ENCODE assay signal across 18 cellular contexts in the genomic region with DNA sequence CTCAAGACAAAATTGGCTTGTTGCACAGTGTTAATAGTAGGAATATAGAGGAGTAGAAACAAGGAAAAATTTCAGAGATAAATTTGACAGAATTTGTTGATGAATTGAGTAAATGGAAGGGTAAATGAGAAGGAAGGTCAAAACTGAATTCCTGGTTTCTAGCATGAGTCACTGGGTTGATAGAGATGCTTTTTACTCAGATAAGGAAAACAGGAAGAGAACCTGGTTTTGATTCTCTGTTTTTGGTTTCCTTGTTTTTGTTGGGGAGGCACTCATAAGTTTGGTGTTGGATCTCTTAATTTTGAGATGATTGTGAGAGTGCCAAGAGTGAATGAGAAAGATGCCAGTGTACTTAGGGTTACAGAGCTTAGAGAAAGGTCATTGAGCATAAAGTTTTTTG. TPM values are rescaled to one million over a fixed set of nuclear protein-coding genes. Genes with fewer than 3 reads are reported as not detected.
DNase-seq lines count a peak whose midpoint lies in the region; ATAC-seq and TF ChIP-seq lines count a peak whose summit lies in the region.
"Had no signal": no experiment of that assay in that cellular context is flagged by ENCODE, and none has a peak within 500 bp of the region (broad histone marks: within the 10 kb centered on the region; RNA-seq: fewer than 3 reads in every experiment).

No MANE protein-coding gene starts in this region.

- no peak overlapping the region for H3K4me3 ChIP-seq in BLaER1 treated with 17β-estradiol and CSF1 and Interleukin-3, amounts not matched to agents 10 nM and 100 nM
- H3K4me3 ChIP-seq in fibroblast of villous mesenchyme (ENCODE audit: low read depth, low read length) (no peak overlapping the region), stomach (no peak overlapping the region), OCI-LY7 (ENCODE audit: low read depth, low read length, poor library complexity, severe bottlenecking) (no peak overlapping the region)
- H3K4me3 ChIP-seq: esophagus squamous epithelium, skin epidermis had no signal

- POLR2A ChIA-PET in OCI-LY7 (lab: Charles Lee): interaction anchor here (1.4 to 1.8 kb wide), 4 partner anchors 8 to 182 kb away, joined by 3 to 9 read pairs (median 6); partner anchors contain the start of genes DIMT1 and LRRC70

- peak overlapping the region in 2 of 11 experiments; percentile 2 to 24; a peak in 1 of 22 replicates for H3K27ac ChIP-seq in BLaER1 treated with 17β-estradiol and CSF1 and Interleukin-3, amounts not matched to agents 10 nM and 100 nM
- H3K27ac ChIP-seq in stomach (no peak overlapping the region), OCI-LY7 (ENCODE audit: low read depth, low read length, poor library complexity, severe bottlenecking) (no peak overlapping the region)
- H3K27ac ChIP-seq: esophagus squamous epithelium had no signal

- no peak for DNase-seq in HFFc6
- DNase-seq in T-helper 17 cell: no peak
- peak; percentile 19 for DNase-seq in fibroblast of villous mesenchyme (ENCODE audit: low read depth)
- DNase-seq in dedifferentiated amniotic fluid mesenchymal stem cell (ENCODE audit: extremely low spot score): no peak
- no peak for DNase-seq in stomach
- DNase-seq in OCI-LY7 (ENCODE audit: low spot score): no peak
- DNase-seq: activated CD4-positive, alpha-beta T cell treated with anti-CD3 and anti-CD28 coated beads, Interleukin-2, amount 10 ng/mL, durations not matched to agents 24 days and 14 days; activated naive CD8-positive, alpha-beta T cell treated with anti-CD3 and anti-CD28 coated beads, Interleukin-2, amount 50 U/mL, for 24 hours; activated T-cell treated with anti-CD3 and anti-CD28 coated beads, Interleukin-2, amount 50 U/mL, for 48 hours; caudate nucleus; COR-L47; esophagus squamous epithelium; NCI-H526; stimulated activated CD4-positive, alpha-beta T cell treated with anti-CD3 and anti-CD28 coated beads, Interleukin-4, amount 100 ng/mL, for 1 hour; T1000 had no signal

- peaks cover 1% of the 10 kb centered on the region; the same call in 1 of the 2 replicates for H3K27me3 Mint-ChIP-seq in HFFc6 (ENCODE audit: insufficient read depth)
- no peaks in the 10 kb centered on the region for H3K27me3 Mint-ChIP-seq in T-helper 17 cell
- H3K27me3 Mint-ChIP-seq: activated CD4-positive, alpha-beta T cell treated with anti-CD3 and anti-CD28 coated beads, Interleukin-2, amount 10 ng/mL, durations not matched to agents 24 days and 14 days; activated naive CD8-positive, alpha-beta T cell treated with anti-CD3 and anti-CD28 coated beads, Interleukin-2, amount 50 U/mL, for 24 hours had no signal

- no peaks in the 10 kb centered on the region for H3K79me2 ChIP-seq in OCI-LY7 (ENCODE audit: insufficient read depth, low read depth, low read length)

- H3K36me3 Mint-ChIP-seq in HFFc6 (ENCODE audit: low read depth) (peaks cover 13% of the 10 kb centered on the region; the same call in 1 of the 2 replicates), T-helper 17 cell (ENCODE audit: low read depth) (peaks cover 8% of the 10 kb centered on the region)

- CTCF ChIA-PET in OCI-LY7 (lab: Charles Lee; ENCODE audit: unreplicated experiment): no interaction called here

- H4K20me1 ChIP-seq in BLaER1 treated with 17β-estradiol and CSF1 and Interleukin-3, amounts not matched to agents 10 nM and 100 nM: no peaks in the 10 kb centered on the region
- no peaks in the 10 kb centered on the region for H4K20me1 ChIP-seq in OCI-LY7 (ENCODE audit: insufficient read depth, low read length)

- H3K4me2 ChIP-seq in BLaER1 treated with 17β-estradiol and CSF1 and Interleukin-3, amounts not matched to agents 10 nM and 100 nM: peak overlapping the region in 6 of 11 experiments; percentile 12 to 55 (median 45); a peak in 11 of 22 replicates
- no peak overlapping the region for H3K4me2 ChIP-seq in OCI-LY7 (ENCODE audit: low read length)

- ATAC-seq in T-helper 17 cell: no peak
- ATAC-seq in HG02885 (IDR thresholded peaks at IDR 0.05; ENCODE audit: poor library complexity, unreplicated experiment): no peak
- ATAC-seq: activated naive CD8-positive, alpha-beta T cell treated with anti-CD3 and anti-CD28 coated beads, Interleukin-2, amount 50 U/mL, for 24 hours had no signal

- no peak for TF ChIP-seq POLR2A in stomach (IDR thresholded peaks at IDR 0.05)

- peaks cover 20 to 64% (median 37%) of the 10 kb centered on the region in 11 experiments for H3K36me3 ChIP-seq in BLaER1 treated with 17β-estradiol and CSF1 and Interleukin-3, amounts not matched to agents 10 nM and 100 nM
- H3K36me3 ChIP-seq in stomach (peaks cover 0 to 16% (median 6%) of the 10 kb centered on the region in 4 donors), OCI-LY7 (ENCODE audit: insufficient read depth, low read length) (peaks cover 20% of the 10 kb centered on the region)

- no peaks in the 10 kb centered on the region for H3K27me3 ChIP-seq in BLaER1 treated with 17β-estradiol and CSF1 and Interleukin-3, amounts not matched to agents 10 nM and 100 nM
- H3K27me3 ChIP-seq in stomach: no peaks in the 10 kb centered on the region
- H3K27me3 ChIP-seq: esophagus squamous epithelium had no signal

- H2AFZ ChIP-seq in OCI-LY7 (ENCODE audit: low read length): no peak overlapping the region

- BruUV-seq in OCI-LY7 (replicated peaks; lab: Mats Ljungman, UMichigan): no TSS peak

- peaks cover 8 to 28% (median 19%) of the 10 kb centered on the region in 11 experiments; a peak in 16 of 22 replicates for H3K9me3 ChIP-seq in BLaER1 treated with 17β-estradiol and CSF1 and Interleukin-3, amounts not matched to agents 10 nM and 100 nM (replicated peaks in 1 of 11)
- no peaks in the 10 kb centered on the region for H3K9me3 ChIP-seq in T-helper 17 cell (ENCODE audit: control insufficient read depth, low read length, poor library complexity, severe bottlenecking)
- no peaks in the 10 kb centered on the region for H3K9me3 ChIP-seq in stomach
- H3K9me3 ChIP-seq in OCI-LY7 (ENCODE audit: low read length): no peaks in the 10 kb centered on the region
- H3K9me3 ChIP-seq: esophagus squamous epithelium had no signal

- H3K4me1 ChIP-seq in BLaER1 treated with 17β-estradiol and CSF1 and Interleukin-3, amounts not matched to agents 10 nM and 100 nM: peaks cover 5 to 26% (median 15%) of the 10 kb centered on the region in 10 experiments; a peak in 17 of 20 replicates
- H3K4me1 ChIP-seq in stomach: peaks cover 0 to 10% (median 0%) of the 10 kb centered on the region in 4 donors
- H3K4me1 ChIP-seq in OCI-LY7 (ENCODE audit: insufficient read depth, low read length, poor library complexity, severe bottlenecking): no peaks in the 10 kb centered on the region
- H3K4me1 ChIP-seq: esophagus squamous epithelium had no signal

- H3K9ac ChIP-seq in BLaER1 treated with 17β-estradiol and CSF1 and Interleukin-3, amounts not matched to agents 10 nM and 100 nM: no peak overlapping the region

- no peaks in the 10 kb centered on the region for H3K9me2 ChIP-seq in OCI-LY7 (ENCODE audit: insufficient read depth, low read length)

- intact Hi-C loops in stomach (cut with DNase I; ENCODE audit: low total_unique reads) (no loop called here), OCI-LY7 (cut with micrococcal nuclease; ENCODE audit: unreplicated experiment) (no loop called here)

- TF ChIP-seq EP300 in stomach (IDR thresholded peaks at IDR 0.05): no peak

- H3K27ac Mint-ChIP-seq in HFFc6: peak overlapping the region; percentile 34
- H3K27ac Mint-ChIP-seq in T-helper 17 cell: peak overlapping the region; percentile 53
- H3K27ac Mint-ChIP-seq: activated CD4-positive, alpha-beta T cell treated with anti-CD3 and anti-CD28 coated beads, Interleukin-2, amount 10 ng/mL, durations not matched to agents 24 days and 14 days; activated naive CD8-positive, alpha-beta T cell treated with anti-CD3 and anti-CD28 coated beads, Interleukin-2, amount 50 U/mL, for 24 hours had no signal

- TF ChIP-seq CTCF in HFFc6 (IDR thresholded peaks at IDR 0.05) (no peak), fibroblast of villous mesenchyme (IDR thresholded peaks at IDR 0.05; ENCODE audit: insufficient read depth, low read depth, low read length) (no peak), stomach (IDR thresholded peaks at IDR 0.05) (no peak), OCI-LY7 (conservative IDR thresholded peaks at IDR 0.05; ENCODE audit: low read length) (no peak)

- H3K9me3 Mint-ChIP-seq in HFFc6: no peaks in the 10 kb centered on the region
- H3K9me3 Mint-ChIP-seq: activated naive CD8-positive, alpha-beta T cell treated with anti-CD3 and anti-CD28 coated beads, Interleukin-2, amount 50 U/mL, for 24 hours had no signal

- H3K4me3 Mint-ChIP-seq in HFFc6 (no peak overlapping the region), T-helper 17 cell (peak overlapping the region; percentile 34)
- H3K4me3 Mint-ChIP-seq: activated CD4-positive, alpha-beta T cell treated with anti-CD3 and anti-CD28 coated beads, Interleukin-2, amount 10 ng/mL, durations not matched to agents 24 days and 14 days; activated naive CD8-positive, alpha-beta T cell treated with anti-CD3 and anti-CD28 coated beads, Interleukin-2, amount 50 U/mL, for 24 hours had no signal

- H3K4me1 Mint-ChIP-seq in HFFc6 (ENCODE audit: low read depth): peaks cover 26% of the 10 kb centered on the region
- peaks cover 23% of the 10 kb centered on the region for H3K4me1 Mint-ChIP-seq in T-helper 17 cell

RNA-seq across cellular contexts. Expression of gene LRRC70, which starts 7.1 kb away (rescaled TPM):
- under 1 TPM; 0.13 to 0.50 (median 0.28) TPM for total RNA-seq in HFFc6 (2021; fragmentation: NEBNext Ultra II Directional; extraction: Animal tissue kit (Norgen Biotek cat#: 25700))
- total RNA-seq in T-helper 17 cell: 1 to 10 TPM; 5.8 to 6.1 TPM
- total RNA-seq in fibroblast of villous mesenchyme: 0.64 and 1.3 TPM in 2 replicates
- 10 to 100 TPM in 2 of 5 donors, 1 to 10 TPM in 1, not detected in 2; 7.7 to 22.8 (median 13.4) TPM for total RNA-seq in stomach
- 1 to 10 TPM in 2 of 3 donors, under 1 TPM in 1; 0.68 to 2.9 (median 2.3) TPM for polyA plus RNA-seq in stomach
- 1.1 and 1.6 TPM in 2 replicates for total RNA-seq in OCI-LY7 (2014; rRNA removed; shearing (Covaris generic))
- 1.3 and 1.6 TPM in 2 replicates for total RNA-seq in OCI-LY7 (2022)
